ENCODE assay signal across 8 cellular contexts in the genomic region with DNA sequence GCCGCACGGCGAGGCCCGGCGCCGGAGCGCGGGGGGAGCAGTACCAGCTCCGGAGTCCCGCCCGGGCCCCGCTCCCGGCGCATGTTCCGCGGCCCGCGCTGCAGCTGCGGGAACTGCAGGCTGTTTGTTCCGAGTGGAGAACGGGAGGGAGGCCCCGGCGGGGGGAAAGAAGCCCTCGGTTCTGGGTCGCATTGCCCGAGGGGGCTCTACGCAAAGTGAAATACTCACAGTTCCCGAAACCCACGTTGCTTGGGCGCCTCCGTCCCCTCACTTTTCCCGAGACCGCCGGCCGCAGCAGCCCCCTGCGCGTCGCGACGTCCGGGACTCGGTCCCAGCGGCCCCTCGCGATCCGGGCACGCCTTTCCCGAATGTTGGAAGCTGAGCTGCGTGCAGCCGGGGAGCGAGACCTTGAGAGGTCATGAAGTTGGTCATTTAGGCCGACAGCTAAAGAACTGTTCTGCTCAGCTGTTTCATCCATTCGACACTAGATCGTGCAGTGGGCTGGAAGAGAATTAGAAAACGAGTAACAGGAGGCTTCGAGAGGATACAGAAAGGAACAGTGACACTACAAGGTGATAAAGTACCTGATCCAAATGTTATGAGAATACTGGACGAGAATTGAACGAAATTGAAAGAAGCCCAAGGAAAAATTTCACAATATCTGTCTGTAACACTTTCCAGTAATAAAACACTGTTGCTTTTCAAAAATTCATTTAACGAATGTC. TPM values are rescaled to one million over a fixed set of nuclear protein-coding genes. Genes with fewer than 3 reads are reported as not detected.
DNase-seq lines count a peak whose midpoint lies in the region; ATAC-seq and TF ChIP-seq lines count a peak whose summit lies in the region.

No MANE protein-coding gene starts in this region.

- TF ChIP-seq CTCF in left ventricle myocardium inferior (IDR thresholded peaks at IDR 0.05; ENCODE audit: borderline replicate concordance), result peak; percentile 55

- H3K9me3 Mint-ChIP-seq in activated naive CD8-positive, alpha-beta T cell treated with anti-CD3 and anti-CD28 coated beads for 36 hours, result no peaks in the 10 kb centered on the region

- intact Hi-C loops in left ventricle myocardium inferior (cut with micrococcal nuclease) (no loop called here), posterior vena cava (cut with DNase I) (no loop called here)

- H3K27me3 ChIP-seq in left ventricle myocardium inferior (ENCODE audit: low read depth), result no peaks in the 10 kb centered on the region

- peak overlapping the region; percentile 71 for H3K4me3 Mint-ChIP-seq in activated naive CD8-positive, alpha-beta T cell treated with anti-CD3 and anti-CD28 coated beads for 36 hours

- H3K27ac ChIP-seq in left ventricle myocardium inferior (replicated peaks), result peak overlapping the region; percentile 95

- no peaks in the 10 kb centered on the region for H3K36me3 ChIP-seq in left ventricle myocardium inferior

- H3K27ac Mint-ChIP-seq in activated naive CD8-positive, alpha-beta T cell treated with anti-CD3 and anti-CD28 coated beads for 36 hours, result peak overlapping the region; percentile 72

- peak overlapping the region; percentile 98 for H3K4me3 ChIP-seq in left ventricle myocardium inferior

- peaks cover 4% of the 10 kb centered on the region for H3K36me3 Mint-ChIP-seq in activated naive CD8-positive, alpha-beta T cell treated with anti-CD3 and anti-CD28 coated beads for 36 hours

- H3K9me3 ChIP-seq in left ventricle myocardium inferior (replicated peaks), result no peaks in the 10 kb centered on the region

- DNase-seq in NCI-H1105 treated with DMSO at 0.1 percent for 48 hours (lab: John Stamatoyannopoulos, UW) (peak; percentile 23), NCI-H1105 (lab: John Stamatoyannopoulos, UW) (no peak), M059J (ENCODE audit: low read depth) (peak; percentile 49), left ventricle myocardium inferior (peak; percentile 20), posterior vena cava (ENCODE audit: low spot score) (peak; percentile 85)
- no peak for DNase-seq in activated naive CD8-positive, alpha-beta T cell treated with anti-CD3 and anti-CD28 coated beads for 36 hours

- H3K27me3 Mint-ChIP-seq in activated naive CD8-positive, alpha-beta T cell treated with anti-CD3 and anti-CD28 coated beads for 36 hours, result peaks cover 36% of the 10 kb centered on the region

- peaks cover 24% of the 10 kb centered on the region for H3K4me1 Mint-ChIP-seq in activated naive CD8-positive, alpha-beta T cell treated with anti-CD3 and anti-CD28 coated beads for 36 hours

- ATAC-seq in GM21526 (IDR thresholded peaks at IDR 0.05; ENCODE audit: low FRiP score, unreplicated experiment) (peak; percentile 3), GM21390 (IDR thresholded peaks at IDR 0.05; ENCODE audit: unreplicated experiment) (no peak)

- H3K4me1 ChIP-seq in left ventricle myocardium inferior, result peaks cover 39% of the 10 kb centered on the region

RNA-seq across cellular contexts. Expression of a gene that starts 0.6 kb away (rescaled TPM):
- 10.2 and 16.1 TPM in 2 replicates for total RNA-seq in M059J (2014; rRNA removed; shearing (Covaris generic))
- total RNA-seq in activated naive CD8-positive, alpha-beta T cell treated with anti-CD3 and anti-CD28 coated beads for 36 hours, result 10 to 100 TPM; 10.5 to 11.1 TPM
- total RNA-seq in left ventricle myocardium inferior (19.5 TPM), posterior vena cava (1 to 10 TPM; 1.7 to 2.4 TPM)

Comparison
In these comparisons a context has a peak if more than half of its experiments do, and no peak if none do; other contexts are left out.
1. DNase-seq: peak in NCI-H1105 treated with DMSO at 0.1 percent for 48 hours (single experiment), M059J (single experiment), left ventricle myocardium inferior (single experiment) and posterior vena cava (single experiment); none in NCI-H1105 (single experiment) and activated naive CD8-positive, alpha-beta T cell treated with anti-CD3 and anti-CD28 coated beads for 36 hours (single experiment).